17 cellular contexts compared by ENCODE assay signal in the genomic region with DNA sequence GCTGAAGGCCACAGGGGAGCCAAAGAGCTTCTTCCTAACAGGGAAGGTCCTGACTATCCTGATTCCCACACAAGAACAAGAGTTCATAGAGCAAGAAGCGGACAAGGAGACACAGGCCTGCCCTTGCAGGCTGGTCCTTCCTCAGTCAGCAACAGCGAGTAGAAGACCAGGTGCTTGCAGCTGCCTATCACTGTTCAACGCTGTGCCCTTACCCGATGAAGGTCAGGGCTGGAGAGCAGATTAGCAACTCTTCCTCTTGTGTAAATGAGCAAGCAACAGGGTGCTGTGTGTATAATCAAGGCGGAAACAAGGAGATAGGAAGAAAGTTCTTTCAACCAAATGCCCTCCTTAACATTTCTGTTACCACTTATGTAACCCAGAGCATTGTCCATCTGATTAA.
DNase-seq lines count a peak whose midpoint lies in the region; FAIRE-seq and TF ChIP-seq lines count a peak whose summit lies in the region.
"Had no signal": no experiment of that assay in that cellular context is flagged by ENCODE, and none has a peak within 500 bp of the region (broad histone marks: within the 10 kb centered on the region; RNA-seq: fewer than 3 reads in every experiment).

No MANE protein-coding gene starts in this region.

- no peaks in the 10 kb centered on the region for H3K27me3 ChIP-seq in BLaER1
- no peaks in the 10 kb centered on the region for H3K27me3 ChIP-seq in OCI-LY1 (ENCODE audit: insufficient read depth, low read length)

- no peak for TF ChIP-seq CTCF in OCI-LY1 (IDR thresholded peaks at IDR 0.05; ENCODE audit: low read length)

- H3K4me3 ChIP-seq in BLaER1 (no peak overlapping the region), OCI-LY1 (ENCODE audit: low read depth, low read length, poor library complexity, severe bottlenecking) (no peak overlapping the region)

- DNase-seq in GM19239 (ENCODE audit: insufficient read length, low spot score), result no peak
- peak; percentile 50 for DNase-seq in iPS-NIHi7 (ENCODE audit: extremely low spot score)
- DNase-seq in SKM-1 (lab: John Stamatoyannopoulos, UW; ENCODE audit: unreplicated experiment), result no peak
- no peak for DNase-seq in NOMO-1 treated with DMSO at 0.1 percent for 48 hours (lab: John Stamatoyannopoulos, UW; ENCODE audit: unreplicated experiment)
- no peak for DNase-seq in globus pallidus (ENCODE audit: low spot score)
- DNase-seq: COR-L47; DMS153; KG1; NCI-H1092 treated with DMSO at 0.1 percent for 48 hours; NCI-H2081 treated with DMSO at 0.1 percent for 48 hours; NCI-H2227 treated with DMSO at 0.1 percent for 48 hours; NCI-H526; NK-92 treated with Interleukin-12 subunit alpha and Interleukin-12 subunit beta, amount 100 ng/mL, for 24 hours; PC-3; T-cell had no signal

- H2AFZ ChIP-seq in OCI-LY1 (ENCODE audit: low read length), result peak overlapping the region; percentile 11

- FAIRE-seq in GM19239 (lab: Jason Lieb, UNC), result peak; percentile 44

- H3K9ac ChIP-seq in BLaER1 (no peak overlapping the region), OCI-LY1 (ENCODE audit: low read length) (peak overlapping the region; percentile 50)

- no peaks in the 10 kb centered on the region for H3K79me2 ChIP-seq in OCI-LY1 (ENCODE audit: insufficient read depth, low read length)

- H3K27ac ChIP-seq in BLaER1 (no peak overlapping the region), OCI-LY1 (ENCODE audit: low read depth, low read length, poor library complexity, severe bottlenecking) (peak overlapping the region; percentile 83)

- no peaks in the 10 kb centered on the region for H3K9me2 ChIP-seq in OCI-LY1 (ENCODE audit: low read depth, low read length)

- H4K20me1 ChIP-seq in BLaER1 (no peaks in the 10 kb centered on the region), OCI-LY1 (ENCODE audit: insufficient read depth, low read length) (no peaks in the 10 kb centered on the region)

- no peaks in the 10 kb centered on the region for H3F3A ChIP-seq in OCI-LY1 (ENCODE audit: insufficient read depth, low read length)

- H3K36me3 ChIP-seq in BLaER1 (no peaks in the 10 kb centered on the region), OCI-LY1 (ENCODE audit: insufficient read depth, low read length) (no peaks in the 10 kb centered on the region)

- H3K4me1 ChIP-seq in BLaER1, result peaks cover 44% of the 10 kb centered on the region
- H3K4me1 ChIP-seq in OCI-LY1 (ENCODE audit: insufficient read depth, low read length, severe bottlenecking), result peaks cover 69% of the 10 kb centered on the region

- H3K9me3 ChIP-seq in BLaER1, result 0 out of 2 replicates have a peak, but pooled peaks cover 6% of the 10 kb centered on the region
- H3K9me3 ChIP-seq in OCI-LY1 (ENCODE audit: low read length), result no peaks in the 10 kb centered on the region

- H3K4me2 ChIP-seq in BLaER1 (peak overlapping the region; percentile 9; the same call in 1 of the 2 replicates), OCI-LY1 (ENCODE audit: low read length) (peak overlapping the region; percentile 40; the same call in 1 of the 2 replicates)
